Comparison of ENCODE assay signal across 29 cellular contexts in the genomic region with DNA sequence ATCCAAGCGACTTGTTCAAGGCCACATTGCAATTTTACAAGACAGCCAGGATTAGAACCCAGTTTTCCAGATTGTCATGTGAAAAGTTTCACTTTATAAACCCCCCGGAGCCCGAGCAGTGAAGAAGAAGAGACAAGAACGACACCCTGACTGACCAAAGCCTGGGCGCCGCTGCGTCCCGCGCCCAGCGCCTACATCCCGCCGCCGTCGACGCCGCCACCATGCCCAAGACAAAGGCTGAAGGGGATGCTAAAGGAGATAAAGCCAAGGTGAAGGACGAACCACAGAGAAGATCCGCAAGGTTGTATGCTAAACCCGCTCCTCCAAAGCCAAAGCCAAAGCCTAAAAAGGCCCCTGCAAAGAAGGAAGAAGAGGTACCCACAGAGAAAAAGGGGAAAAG.
"Had no signal": no experiment of that assay in that cellular context is flagged by ENCODE, and none has a peak within 500 bp of the region (broad histone marks: within the 10 kb centered on the region; RNA-seq: fewer than 3 reads in every experiment).

No MANE protein-coding gene starts in this region.

- H3K4me3 Mint-ChIP-seq: stimulated activated effector memory CD8-positive, alpha-beta T cell treated with anti-CD3 and anti-CD28 coated beads, Interleukin-12 subunit alpha, Interleukin-12 subunit beta, amount 100 ng/mL, for 72 hours; stimulated activated memory B cell treated with anti-CD40 and anti-IgM and Interleukin-4, amounts not matched to agents 10 μg/mL and 1 μg/mL and 100 μg/mL, for 72 hours; stimulated activated naive B cell treated with anti-CD40 and anti-IgM and Interleukin-4, amounts not matched to agents 10 μg/mL and 1 μg/mL and 100 μg/mL, for 72 hours; stimulated activated naive CD8-positive, alpha-beta T cell treated with anti-CD3 and anti-CD28 coated beads, Interleukin-15, amount 100 ng/mL, for 72 hours; stimulated activated naive CD8-positive, alpha-beta T cell treated with anti-CD3 and anti-CD28 coated beads, Interleukin-15, Interleukin-2, amounts not matched to agents 100 ng/mL and 50 ng/mL, for 24 hours; type B pancreatic cell had no signal

- H3K4me1 Mint-ChIP-seq: stimulated activated effector memory CD8-positive, alpha-beta T cell treated with anti-CD3 and anti-CD28 coated beads, Interleukin-12 subunit alpha, Interleukin-12 subunit beta, amount 100 ng/mL, for 72 hours; stimulated activated memory B cell treated with anti-CD40 and anti-IgM and Interleukin-4, amounts not matched to agents 10 μg/mL and 1 μg/mL and 100 μg/mL, for 72 hours; stimulated activated naive B cell treated with anti-CD40 and anti-IgM and Interleukin-4, amounts not matched to agents 10 μg/mL and 1 μg/mL and 100 μg/mL, for 72 hours; stimulated activated naive CD8-positive, alpha-beta T cell treated with anti-CD3 and anti-CD28 coated beads, Interleukin-15, amount 100 ng/mL, for 72 hours had no signal

- H3K27ac Mint-ChIP-seq: stimulated activated effector memory CD8-positive, alpha-beta T cell treated with anti-CD3 and anti-CD28 coated beads, Interleukin-12 subunit alpha, Interleukin-12 subunit beta, amount 100 ng/mL, for 72 hours; stimulated activated memory B cell treated with anti-CD40 and anti-IgM and Interleukin-4, amounts not matched to agents 10 μg/mL and 1 μg/mL and 100 μg/mL, for 72 hours; stimulated activated naive B cell treated with anti-CD40 and anti-IgM and Interleukin-4, amounts not matched to agents 10 μg/mL and 1 μg/mL and 100 μg/mL, for 72 hours; stimulated activated naive CD8-positive, alpha-beta T cell treated with anti-CD3 and anti-CD28 coated beads, Interleukin-15, Interleukin-2, amounts not matched to agents 100 ng/mL and 50 ng/mL, for 24 hours; type B pancreatic cell had no signal

- H3K9me3 ChIP-seq: stomach, suprapubic skin, testis, thoracic aorta, thyroid gland, tibial artery, tibial nerve, transverse colon, upper lobe of left lung, upper lobe of right lung, uterus, vagina had no signal

- H3K27me3 ChIP-seq: stomach, testis, thyroid gland, tibial artery, tibial nerve, transverse colon, upper lobe of left lung, upper lobe of right lung, uterus, vagina had no signal

- H3K36me3 ChIP-seq: stomach, suprapubic skin, thoracic aorta, thyroid gland, tibial artery, tibial nerve, transverse colon, upper lobe of left lung, upper lobe of right lung, uterus, vagina had no signal

- H3K4me1 ChIP-seq: stomach, suprapubic skin, testis, tibial artery, tibial nerve, transverse colon, upper lobe of left lung, upper lobe of right lung, uterus, vagina had no signal

- H3K27ac ChIP-seq: stomach, suprapubic skin, testis, thoracic aorta, thyroid gland, tibial artery, tibial nerve, transverse colon, upper lobe of left lung, upper lobe of right lung, uterus, vagina had no signal

- FAIRE-seq: urothelium cell line had no signal

- ATAC-seq: stimulated activated effector memory CD8-positive, alpha-beta T cell treated with anti-CD3 and anti-CD28 coated beads, Interleukin-12 subunit alpha, Interleukin-12 subunit beta, amount 100 ng/mL, for 72 hours; stimulated activated memory B cell treated with anti-CD40 and anti-IgM and Interleukin-4, amounts not matched to agents 10 μg/mL and 1 μg/mL and 100 μg/mL, for 72 hours; stimulated activated naive B cell treated with anti-CD40 and anti-IgM and Interleukin-4, amounts not matched to agents 10 μg/mL and 1 μg/mL and 100 μg/mL, for 72 hours; stimulated activated naive CD8-positive, alpha-beta T cell treated with anti-CD3 and anti-CD28 coated beads, Interleukin-15, amount 100 ng/mL, for 72 hours; stimulated activated naive CD8-positive, alpha-beta T cell treated with anti-CD3 and anti-CD28 coated beads, Interleukin-15, Interleukin-2, amounts not matched to agents 100 U/mL and 50 U/mL, for 24 hours; upper lobe of right lung had no signal

- DNase-seq: stimulated activated CD4-positive, alpha-beta T cell treated with anti-CD3 and anti-CD28 coated beads, Interleukin-2, amount 100 ng/mL, for 48 hours; stimulated activated CD4-positive, alpha-beta T cell treated with anti-CD3 and anti-CD28 coated beads, Interleukin-4, amount 100 ng/mL, for 1 hour; stimulated activated CD4-positive, alpha-beta T cell treated with anti-CD3 and anti-CD28 coated beads, Interleukin-4, amount 100 ng/mL, for 24 hours; stimulated activated CD4-positive, alpha-beta T cell treated with anti-CD3 and anti-CD28 coated beads, Interleukin-4, amount 100 ng/mL, for 4 hours; stimulated activated CD8-positive, alpha-beta memory T cell treated with anti-CD3 and anti-CD28 coated beads, Interleukin-4, amount 100 ng/mL, for 48 hours; stimulated activated naive B cell treated with anti-CD40 and anti-IgM and Interleukin-4, amounts not matched to agents 10 μg/mL and 1 μg/mL and 100 μg/mL, for 72 hours; stimulated activated naive CD4-positive, alpha-beta T cell; stimulated activated naive CD4-positive, alpha-beta T cell treated with Interleukin-2 at 50 U/mL for 16 hours; stimulated activated naive CD8-positive, alpha-beta T cell treated with anti-CD3 and anti-CD28 coated beads, Interleukin-15, amount 100 ng/mL, for 72 hours; stimulated activated naive CD8-positive, alpha-beta T cell treated with anti-CD3 and anti-CD28 coated beads, Interleukin-15, Interleukin-2, amounts not matched to agents 100 U/mL and 50 U/mL, for 24 hours; stomach; substantia nigra; testis; thyroid gland; tibial artery; transverse colon; trophoblast cell; upper lobe of right lung; uterus had no signal

- H3K9me3 Mint-ChIP-seq: stimulated activated effector memory CD8-positive, alpha-beta T cell treated with anti-CD3 and anti-CD28 coated beads, Interleukin-12 subunit alpha, Interleukin-12 subunit beta, amount 100 ng/mL, for 72 hours; stimulated activated memory B cell treated with anti-CD40 and anti-IgM and Interleukin-4, amounts not matched to agents 10 μg/mL and 1 μg/mL and 100 μg/mL, for 72 hours; stimulated activated naive CD8-positive, alpha-beta T cell treated with anti-CD3 and anti-CD28 coated beads, Interleukin-15, amount 100 ng/mL, for 72 hours; stimulated activated naive CD8-positive, alpha-beta T cell treated with anti-CD3 and anti-CD28 coated beads, Interleukin-15, Interleukin-2, amounts not matched to agents 100 ng/mL and 50 ng/mL, for 24 hours; type B pancreatic cell had no signal

- H3K36me3 Mint-ChIP-seq: stimulated activated effector memory CD8-positive, alpha-beta T cell treated with anti-CD3 and anti-CD28 coated beads, Interleukin-12 subunit alpha, Interleukin-12 subunit beta, amount 100 ng/mL, for 72 hours; stimulated activated memory B cell treated with anti-CD40 and anti-IgM and Interleukin-4, amounts not matched to agents 10 μg/mL and 1 μg/mL and 100 μg/mL, for 72 hours; stimulated activated naive B cell treated with anti-CD40 and anti-IgM and Interleukin-4, amounts not matched to agents 10 μg/mL and 1 μg/mL and 100 μg/mL, for 72 hours; type B pancreatic cell had no signal

- H3K4me3 ChIP-seq: stomach, suprapubic skin, testis, thoracic aorta, thyroid gland, tibial artery, tibial nerve, transverse colon, upper lobe of left lung, upper lobe of right lung, uterus, vagina had no signal
